Comparison of ENCODE assay signal across 8 cellular contexts in genomic region chr9:3526166-3526902, GRCh38. TPM values are rescaled to one million over a fixed set of nuclear protein-coding genes. Genes with fewer than 3 reads are reported as not detected.
DNase-seq lines count a peak whose midpoint lies in the region; TF ChIP-seq lines count a peak whose summit lies in the region.

No MANE protein-coding gene starts in this region.

- H3K36me3 ChIP-seq in H7 (replicated peaks; ENCODE audit: control insufficient read depth, insufficient read depth, low read length) = no peaks in the 10 kb centered on the region; the same call in 1 of the 2 replicates
- peaks cover 6% of the 10 kb centered on the region for H3K36me3 ChIP-seq in neuron (ENCODE audit: insufficient read depth, low read length)
- H3K36me3 ChIP-seq in stomach smooth muscle (ENCODE audit: control insufficient read depth in 2 of 2, insufficient read depth in 2 of 2, low read length in 2 of 2) = no peaks in the 10 kb centered on the region

- H3K9me3 ChIP-seq in neuron (ENCODE audit: low read length) (no peaks in the 10 kb centered on the region), stomach smooth muscle (ENCODE audit: control insufficient read depth in 2 of 2, low read length in 2 of 2) (no peaks in the 10 kb centered on the region)

- H3K4me1 ChIP-seq in neuron (ENCODE audit: insufficient read depth, low read length) (peaks cover 34% of the 10 kb centered on the region), stomach smooth muscle (ENCODE audit: control insufficient read depth, insufficient read depth, low read length) (peaks cover 7% of the 10 kb centered on the region)

- H3K27ac ChIP-seq in stomach smooth muscle (ENCODE audit: low read length) = peak overlapping the region; percentile 100

- in situ Hi-C loops in G401 (cut with HindIII; ENCODE audit: low sequenced_read_pairs) = no loop called here

- peak overlapping the region; percentile 52 for H2AFZ ChIP-seq in neuron (ENCODE audit: low read depth, low read length)

- H3K4me3 ChIP-seq in H7 (ENCODE audit: insufficient read depth, low read depth, low read length) (peak overlapping the region; percentile 95), foreskin fibroblast (ENCODE audit: low read depth in 1 of 2, low read length in 2 of 2) (peak overlapping the region; percentile 85 to 91), neuron (ENCODE audit: low read length) (peak overlapping the region; percentile 89), stomach smooth muscle (ENCODE audit: low read length in 2 of 2) (peak overlapping the region; percentile 66 to 96)

- H3K9ac ChIP-seq in stomach smooth muscle (ENCODE audit: low read length in 2 of 2) = peak overlapping the region; percentile 96 to 100

- DNase-seq in G401 (ENCODE audit: low spot score) (peak; percentile 87), H7 (peak; percentile 82), LoVo (ENCODE audit: low spot score) (peak; percentile 87), SHP77 treated with DMSO at 0.1 percent for 48 hours (lab: John Stamatoyannopoulos, UW) (peak; percentile 31), activated gamma-delta T cell treated with Interleukin-2 at 50 U/mL for 16 hours (peak; percentile 87), foreskin fibroblast (peak; percentile 82 to 93)

- TF ChIP-seq CTCF in foreskin fibroblast (IDR thresholded peaks at IDR 0.05; ENCODE audit: low read depth, low read length) = no peak

- H3K27me3 ChIP-seq in H7 (ENCODE audit: control insufficient read depth, insufficient read depth, low read length) (no peaks in the 10 kb centered on the region), neuron (ENCODE audit: insufficient read depth, low read length) (no peaks in the 10 kb centered on the region), stomach smooth muscle (ENCODE audit: control insufficient read depth in 1 of 2, insufficient read depth in 2 of 2, low read length in 2 of 2) (no peaks in the 10 kb centered on the region)

RNA-seq across cellular contexts. Expression of gene RFX3, which starts 0.5 kb away (rescaled TPM):
- 12.6 and 19.1 TPM in 2 replicates for total RNA-seq in G401 (2014; rRNA removed; shearing (Covaris generic))
- 3.7 and 4.3 TPM in 2 replicates for total RNA-seq in H7 (2014; rRNA removed; shearing (Covaris generic))

Comparison
In these comparisons a context has a peak if more than half of its experiments do, and no peak if none do; other contexts are left out.
1. Peak in every context shown above with its lines: DNase-seq, H3K4me3 ChIP-seq and H3K27ac ChIP-seq.
2. DNase-seq: peak in every context shown above with its lines; median percentile 88 in foreskin fibroblast; 87 in G401; 87 in LoVo; 87 in activated gamma-delta T cell treated with Interleukin-2 at 50 U/mL for 16 hours; 82 in H7; 31 in SHP77 treated with DMSO at 0.1 percent for 48 hours.